In the genomic region with DNA sequence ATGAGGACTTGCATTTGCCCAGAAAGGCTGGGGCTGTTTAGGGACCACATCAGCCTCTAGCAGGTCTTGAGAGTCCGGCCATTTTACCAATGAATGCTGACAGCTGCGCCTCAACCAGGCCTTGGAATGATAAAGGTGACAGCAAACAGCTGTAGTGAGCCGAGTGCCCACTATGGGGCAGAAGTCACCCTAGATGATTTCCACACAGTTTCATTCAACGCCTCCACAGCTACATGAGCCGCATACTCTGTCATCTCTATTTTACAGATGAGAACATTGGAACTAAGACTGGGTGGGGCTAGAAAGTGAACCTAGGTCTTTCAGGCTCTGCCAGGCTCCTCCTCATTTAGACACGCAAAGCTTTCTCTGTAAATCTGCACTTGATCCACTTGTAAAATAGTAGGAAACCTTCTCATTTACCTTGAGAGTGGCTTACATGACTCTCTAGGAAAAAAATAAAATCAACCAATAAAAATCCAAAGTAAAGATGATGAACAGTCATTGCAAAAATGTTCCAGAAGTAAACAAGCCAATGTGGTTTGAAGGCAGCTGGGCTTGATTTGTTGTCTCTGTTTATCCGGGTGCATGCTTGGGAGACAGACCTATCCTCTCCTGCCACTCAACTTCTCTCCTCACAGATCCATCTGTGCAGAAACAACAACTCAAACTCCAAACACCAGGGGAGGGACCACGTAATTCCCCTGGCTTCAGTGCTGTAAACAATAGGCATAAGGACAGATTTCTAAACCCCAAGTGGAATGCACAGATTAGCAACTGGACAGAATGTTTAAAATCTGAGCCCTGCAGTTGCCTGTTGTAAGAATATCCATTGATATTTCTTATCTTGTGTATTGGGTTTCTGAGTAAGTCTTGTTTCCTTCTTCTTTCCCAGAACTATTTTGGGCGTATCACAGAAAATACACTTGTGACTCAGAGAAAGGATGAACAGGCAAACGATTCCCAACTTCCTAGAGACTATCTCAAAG, we compare ENCODE assay signal across 9 cellular contexts. TPM values are rescaled to one million over a fixed set of nuclear protein-coding genes. Genes with fewer than 3 reads are reported as not detected.
DNase-seq lines count a peak whose midpoint lies in the region; ATAC-seq and TF ChIP-seq lines count a peak whose summit lies in the region.
"Had no signal": no experiment of that assay in that cellular context is flagged by ENCODE, and none has a peak within 500 bp of the region (broad histone marks: within the 10 kb centered on the region; RNA-seq: fewer than 3 reads in every experiment).

No MANE protein-coding gene starts in this region.

- H3K36me3 Mint-ChIP-seq in activated naive CD4-positive, alpha-beta T cell treated with anti-CD3 and anti-CD28 coated beads, Interleukin-2, amount 50 U/mL, for 72 hours: no peaks in the 10 kb centered on the region

- ATAC-seq in HG03565 (IDR thresholded peaks at IDR 0.05; ENCODE audit: unreplicated experiment): peak; percentile 50
- peak; percentile 61 to 80 for ATAC-seq in activated naive CD4-positive, alpha-beta T cell treated with anti-CD3 and anti-CD28 coated beads, Interleukin-2, amount 50 U/mL, for 72 hours

- H3K79me2 ChIP-seq in OCI-LY3 (ENCODE audit: low read length): no peaks in the 10 kb centered on the region

- H3K27ac Mint-ChIP-seq in activated naive CD4-positive, alpha-beta T cell treated with anti-CD3 and anti-CD28 coated beads, Interleukin-2, amount 50 U/mL, for 72 hours: no peak overlapping the region

- no peaks in the 10 kb centered on the region for H4K20me1 ChIP-seq in OCI-LY3 (ENCODE audit: insufficient read depth, low read length)

- no peaks in the 10 kb centered on the region for H3K9me3 Mint-ChIP-seq in activated naive CD4-positive, alpha-beta T cell treated with anti-CD3 and anti-CD28 coated beads, Interleukin-2, amount 50 U/mL, for 72 hours

- H3K27ac ChIP-seq in OCI-LY3 (ENCODE audit: low read length) (no peak overlapping the region), cardiac muscle cell (no peak overlapping the region)

- H3K4me3 ChIP-seq in OCI-LY3 (ENCODE audit: low read length) (no peak overlapping the region), cardiac muscle cell (no peak overlapping the region)

- no peaks in the 10 kb centered on the region for H3K27me3 ChIP-seq in OCI-LY3 (ENCODE audit: low read depth, low read length)
- no peaks in the 10 kb centered on the region for H3K27me3 ChIP-seq in cardiac muscle cell

- H3K9me3 ChIP-seq in OCI-LY3 (ENCODE audit: insufficient read depth, low read length): no peaks in the 10 kb centered on the region
- H3K9me3 ChIP-seq in cardiac muscle cell (ENCODE audit: low read depth): no peaks in the 10 kb centered on the region

- no peak overlapping the region for H2AFZ ChIP-seq in OCI-LY3 (ENCODE audit: low read depth, low read length)

- H3K4me1 ChIP-seq in OCI-LY3 (ENCODE audit: low read length) (peaks cover 24% of the 10 kb centered on the region), cardiac muscle cell (ENCODE audit: low read depth) (peaks cover 9% of the 10 kb centered on the region)

- H3K9ac ChIP-seq in OCI-LY3 (ENCODE audit: low read length): no peak overlapping the region

- peak overlapping the region; percentile 29 for H3K4me2 ChIP-seq in OCI-LY3 (ENCODE audit: low read length)

- TF ChIP-seq CTCF in OCI-LY3 (IDR thresholded peaks at IDR 0.05; ENCODE audit: low read depth, low read length) (peak; percentile 85), cardiac muscle cell (IDR thresholded peaks at IDR 0.05; ENCODE audit: low read depth, low read length) (peak; percentile 64)

- peaks cover 8% of the 10 kb centered on the region for H3K36me3 ChIP-seq in OCI-LY3 (replicated peaks; ENCODE audit: low read depth, low read length)
- H3K36me3 ChIP-seq in cardiac muscle cell: no peaks in the 10 kb centered on the region

- peak; percentile 68 for DNase-seq in DMS 273 (lab: John Stamatoyannopoulos, UW; ENCODE audit: unreplicated experiment)
- no peak for DNase-seq in DMS 273 treated with DMSO at 0.1 percent for 48 hours (lab: John Stamatoyannopoulos, UW)
- DNase-seq in activated naive CD4-positive, alpha-beta T cell treated with anti-CD3 and anti-CD28 coated beads, Interleukin-2, amount 50 U/mL, for 72 hours (ENCODE audit: low spot score in 2 of 2): peak in 1 of 2 donors; percentile 17
- peak; percentile 72 to 79 for DNase-seq in cardiac muscle cell (ENCODE audit: low read depth in 1 of 2, low spot score in 1 of 2)
- DNase-seq in putamen (ENCODE audit: low spot score): peak; percentile 63
- DNase-seq in activated gamma-delta T cell treated with Interleukin-2 at 50 U/mL for 16 hours: no peak

RNA-seq across cellular contexts. Expression of a gene that starts 31.5 kb away (rescaled TPM):
- total RNA-seq in activated naive CD4-positive, alpha-beta T cell treated with anti-CD3 and anti-CD28 coated beads, Interleukin-2, amount 50 U/mL, for 72 hours: not detected
- total RNA-seq in cardiac muscle cell: not detected in 2 replicates
- not detected in 2 replicates for polyA plus RNA-seq in cardiac muscle cell
- total RNA-seq: glomerular endothelial cell had no signal

Comparison
In these comparisons a context has a peak if more than half of its experiments do, and no peak if none do; other contexts are left out.
1. DNase-seq: peak in DMS 273 (single experiment), cardiac muscle cell (2 of 2) and putamen (single experiment); none in DMS 273 treated with DMSO at 0.1 percent for 48 hours (single experiment) and activated gamma-delta T cell treated with Interleukin-2 at 50 U/mL for 16 hours (single experiment).